In genomic region chr7:2373124-2373556, GRCh38 we compare ENCODE assay signal across 15 cellular contexts. TPM values are rescaled to one million over a fixed set of nuclear protein-coding genes. Genes with fewer than 3 reads are reported as not detected.
DNase-seq lines count a peak whose midpoint lies in the region; ATAC-seq and TF ChIP-seq lines count a peak whose summit lies in the region.
"Had no signal": no experiment of that assay in that cellular context is flagged by ENCODE, and none has a peak within 500 bp of the region (broad histone marks: within the 10 kb centered on the region; RNA-seq: fewer than 3 reads in every experiment).

No MANE protein-coding gene starts in this region.

- no peaks in the 10 kb centered on the region for H3K4me1 ChIP-seq in Caco-2

- H3K36me3 Mint-ChIP-seq in natural killer cell treated with Interleukin-12 subunit alpha and Interleukin-12 subunit beta and Interleukin-15 and Interleukin-18, amount 100 ng/mL, for 72 hours: peaks cover 40% of the 10 kb centered on the region
- peaks cover 97% of the 10 kb centered on the region for H3K36me3 Mint-ChIP-seq in Caco-2 (ENCODE audit: insufficient read depth, unreplicated experiment)

- H3K36me3 ChIP-seq in Caco-2 (ENCODE audit: control insufficient read depth, insufficient read depth, low read length): peaks cover 12% of the 10 kb centered on the region

- H3K4me3 ChIP-seq in choroid plexus epithelial cell (ENCODE audit: low read depth, low read length) (no peak overlapping the region), Caco-2 (ENCODE audit: low read depth, low read length) (no peak overlapping the region)

- in situ Hi-C loops in ACHN (cut with HindIII; ENCODE audit: low pct_ligation_motif_present, low pct_unique_long_range_greater_than_20kb, low sequenced_read_pairs): no loop called here

- H3K9me3 Mint-ChIP-seq in natural killer cell treated with Interleukin-12 subunit alpha and Interleukin-12 subunit beta and Interleukin-15 and Interleukin-18, amount 100 ng/mL, for 72 hours: no peaks in the 10 kb centered on the region
- no peaks in the 10 kb centered on the region for H3K9me3 Mint-ChIP-seq in Caco-2 (ENCODE audit: unreplicated experiment)
- H3K9me3 Mint-ChIP-seq: activated T-helper 2 cell treated with anti-CD3 and anti-CD28 coated beads, Interferon-gamma antibody, Interleukin-2, Interleukin-4, amounts not matched to agents 10 μg/mL and 5 μg/mL and 100 μg/mL, durations not matched to agents 14 hours and 24 hours and 36 hours; neural crest cell; T-helper 1 cell treated with Interleukin-12 subunit alpha and Interleukin-12 subunit beta and Interleukin-4 antibody, amounts not matched to agents 30 μg/mL and 1 μg/mL, for 36 hours had no signal

- BruUV-seq in Caco-2 (replicated peaks; lab: Mats Ljungman, UMichigan): no TSS peak

- H3K27me3 Mint-ChIP-seq in natural killer cell treated with Interleukin-12 subunit alpha and Interleukin-12 subunit beta and Interleukin-15 and Interleukin-18, amount 100 ng/mL, for 72 hours: no peaks in the 10 kb centered on the region
- H3K27me3 Mint-ChIP-seq in Caco-2 (ENCODE audit: insufficient read depth, unreplicated experiment): no peaks in the 10 kb centered on the region

- POLR2A ChIA-PET in Caco-2 (lab: Charles Lee): no interaction called here

- DNase-seq in ACHN (peak; percentile 17), LHCN-M2 (ENCODE audit: low read depth) (peak; percentile 18), choroid plexus epithelial cell (ENCODE audit: low read depth) (peak; percentile 28), ecto neural progenitor cell (ENCODE audit: low spot score) (no peak), Caco-2 (no peak)
- DNase-seq in natural killer cell treated with Interleukin-12 subunit alpha and Interleukin-12 subunit beta and Interleukin-15 and Interleukin-18, amount 100 ng/mL, for 72 hours (ENCODE audit: low spot score): peak; percentile 41
- DNase-seq: foreskin melanocyte, IMR-90, NCI-H2107 had no signal

- peaks cover 10 to 17% of the 10 kb centered on the region in 2 donors for H3K4me1 Mint-ChIP-seq in natural killer cell treated with Interleukin-12 subunit alpha and Interleukin-12 subunit beta and Interleukin-15 and Interleukin-18, amount 100 ng/mL, for 72 hours (ENCODE audit: low read depth in 2 of 2)
- peaks cover 6% of the 10 kb centered on the region for H3K4me1 Mint-ChIP-seq in Caco-2 (ENCODE audit: low read depth, unreplicated experiment)
- H3K4me1 Mint-ChIP-seq: neural crest cell had no signal

- no peaks in the 10 kb centered on the region for H3K9me3 ChIP-seq in Caco-2

- H3K27me3 ChIP-seq in Caco-2 (replicated peaks; ENCODE audit: control insufficient read depth, insufficient read depth, low read length): no peaks in the 10 kb centered on the region

- no peak for TF ChIP-seq CTCF in choroid plexus epithelial cell (conservative IDR thresholded peaks at IDR 0.05; ENCODE audit: low read depth, low read length)
- TF ChIP-seq CTCF in Caco-2 (IDR thresholded peaks at IDR 0.05; ENCODE audit: insufficient read depth in 1 of 2, low read depth in 1 of 2, low read length in 1 of 2, severe bottlenecking in 1 of 2, unreplicated experiment in 1 of 2): no peak

- CTCF ChIA-PET in Caco-2 (lab: Charles Lee): interaction anchor here (1.0 kb wide), 1 partner anchor 96 kb away, joined by 3 read pairs; no protein-coding TSS in a partner anchor

- ATAC-seq in natural killer cell treated with Interleukin-12 subunit alpha and Interleukin-12 subunit beta and Interleukin-15 and Interleukin-18, amount 100 ng/mL, for 72 hours: peak; percentile 11 to 32
- no peak for ATAC-seq in HG03457 (IDR thresholded peaks at IDR 0.05; ENCODE audit: unreplicated experiment)
- no peak for ATAC-seq in HG03469 (IDR thresholded peaks at IDR 0.05; ENCODE audit: unreplicated experiment)
- ATAC-seq: activated CD4-positive, CD25-positive, alpha-beta regulatory T cell treated with anti-CD3 and anti-CD28 coated beads, Interleukin-2, amount 50 U/mL, for 24 hours had no signal

- intact Hi-C loops in Caco-2 (cut with micrococcal nuclease; ENCODE audit: unreplicated experiment): no loop called here

- no peak overlapping the region for H3K4me3 Mint-ChIP-seq in natural killer cell treated with Interleukin-12 subunit alpha and Interleukin-12 subunit beta and Interleukin-15 and Interleukin-18, amount 100 ng/mL, for 72 hours
- no peak overlapping the region for H3K4me3 Mint-ChIP-seq in Caco-2 (ENCODE audit: unreplicated experiment)
- H3K4me3 Mint-ChIP-seq: neural crest cell; T-helper 1 cell treated with Interleukin-12 subunit alpha and Interleukin-12 subunit beta and Interleukin-4 antibody, amounts not matched to agents 30 μg/mL and 1 μg/mL, for 36 hours had no signal

- H3K27ac Mint-ChIP-seq in natural killer cell treated with Interleukin-12 subunit alpha and Interleukin-12 subunit beta and Interleukin-15 and Interleukin-18, amount 100 ng/mL, for 72 hours: no peak overlapping the region
- H3K27ac Mint-ChIP-seq in Caco-2 (ENCODE audit: unreplicated experiment): no peak overlapping the region
- H3K27ac Mint-ChIP-seq: activated T-helper 2 cell treated with anti-CD3 and anti-CD28 coated beads, Interferon-gamma antibody, Interleukin-2, Interleukin-4, amounts not matched to agents 10 μg/mL and 5 μg/mL and 100 μg/mL, durations not matched to agents 14 hours and 24 hours and 36 hours; T-helper 1 cell treated with Interleukin-12 subunit alpha and Interleukin-12 subunit beta and Interleukin-4 antibody, amounts not matched to agents 30 μg/mL and 1 μg/mL, for 36 hours had no signal

RNA-seq across cellular contexts. Expression of gene EIF3B, which starts 18.5 kb away (rescaled TPM):
- 281 and 293 TPM in 2 replicates for total RNA-seq in LHCN-M2 (2014; rRNA removed)
- polyA plus RNA-seq in LHCN-M2 (2012): 195 TPM
- total RNA-seq in natural killer cell treated with Interleukin-12 subunit alpha and Interleukin-12 subunit beta and Interleukin-15 and Interleukin-18, amount 100 ng/mL, for 72 hours: 100 to 1,000 TPM; 229 to 348 TPM
- total RNA-seq in Caco-2 (2022): 306 and 314 TPM in 2 replicates

RNA-seq across cellular contexts. Expression of gene CHST12, which starts 30.3 kb away (rescaled TPM):
- total RNA-seq in LHCN-M2 (2014; rRNA removed) (9.6 and 11.4 TPM in 2 replicates), Caco-2 (2022) (26.0 and 28.0 TPM in 2 replicates)
- polyA plus RNA-seq in LHCN-M2 (2012): 12.4 TPM
- total RNA-seq in natural killer cell treated with Interleukin-12 subunit alpha and Interleukin-12 subunit beta and Interleukin-15 and Interleukin-18, amount 100 ng/mL, for 72 hours: 10 to 100 TPM; 29.6 to 31.7 TPM

RNA-seq across cellular contexts. Expression of gene SNX8, which starts 58.9 kb away (rescaled TPM):
- total RNA-seq in LHCN-M2 (2014; rRNA removed) (26.0 and 27.7 TPM in 2 replicates), Caco-2 (2022) (82.0 and 86.6 TPM in 2 replicates)
- polyA plus RNA-seq in LHCN-M2 (2012): 83.1 TPM
- 10 to 100 TPM; 28.9 to 34.5 TPM for total RNA-seq in natural killer cell treated with Interleukin-12 subunit alpha and Interleukin-12 subunit beta and Interleukin-15 and Interleukin-18, amount 100 ng/mL, for 72 hours

Comparison
In these comparisons a context has a peak if more than half of its experiments do, and no peak if none do; other contexts are left out.
1. DNase-seq: peak in ACHN (single experiment), LHCN-M2 (single experiment), choroid plexus epithelial cell (single experiment) and natural killer cell treated with Interleukin-12 subunit alpha and Interleukin-12 subunit beta and Interleukin-15 and Interleukin-18, amount 100 ng/mL, for 72 hours (single experiment); none in ecto neural progenitor cell (single experiment) and Caco-2 (0 of 2).
2. ATAC-seq: peak in natural killer cell treated with Interleukin-12 subunit alpha and Interleukin-12 subunit beta and Interleukin-15 and Interleukin-18, amount 100 ng/mL, for 72 hours (2 of 2); none in HG03457 (single experiment) and HG03469 (single experiment).